20 cellular contexts compared by ENCODE assay signal in genomic region chr2:181806039-181806392, GRCh38.
DNase-seq lines count a peak whose midpoint lies in the region; ATAC-seq and TF ChIP-seq lines count a peak whose summit lies in the region.
"Had no signal": no experiment of that assay in that cellular context is flagged by ENCODE, and none has a peak within 500 bp of the region (broad histone marks: within the 10 kb centered on the region; RNA-seq: fewer than 3 reads in every experiment).

No MANE protein-coding gene starts in this region.

- H3K4me1 Mint-ChIP-seq in nephron: peaks cover 19% of the 10 kb centered on the region
- H3K4me1 Mint-ChIP-seq: activated naive CD4-positive, alpha-beta T cell treated with anti-CD3 and anti-CD28 coated beads, Interleukin-2, amount 10 ng/mL, durations not matched to agents 7 days and 5 days had no signal

- H3K4me3 ChIP-seq in heart right ventricle (no peak overlapping the region), right atrium auricular region (no peak overlapping the region), brain microvascular endothelial cell (ENCODE audit: low read depth, low read length) (no peak overlapping the region), aorta (ENCODE audit: low read length in 2 of 2) (no peak overlapping the region), OCI-LY7 (ENCODE audit: low read depth, low read length, poor library complexity, severe bottlenecking) (no peak overlapping the region), ovary (no peak overlapping the region)
- H3K4me3 ChIP-seq: cardiac muscle cell, gastrocnemius medialis, GM12878, lung had no signal

- no peak for ATAC-seq in heart right ventricle
- ATAC-seq in aorta (ENCODE audit: low FRiP score): peak; percentile 29
- ATAC-seq: CD8-positive, alpha-beta T cell; gastrocnemius medialis; GM12878 had no signal

- H3K27me3 Mint-ChIP-seq in nephron (ENCODE audit: low read depth): no peaks in the 10 kb centered on the region
- H3K27me3 Mint-ChIP-seq: activated naive CD4-positive, alpha-beta T cell treated with anti-CD3 and anti-CD28 coated beads, Interleukin-2, amount 10 ng/mL, durations not matched to agents 7 days and 5 days had no signal

- H3K27ac ChIP-seq in heart right ventricle (peak overlapping the region in 6 of 10 donors; percentile 16 to 74 (median 44)), right atrium auricular region (peak overlapping the region in 1 of 2 donors; percentile 13), brain microvascular endothelial cell (peak overlapping the region; percentile 95), aorta (ENCODE audit: low read depth in 1 of 2, low read length in 2 of 2) (peak overlapping the region; percentile 18 to 77), OCI-LY7 (ENCODE audit: low read depth, low read length, poor library complexity, severe bottlenecking) (no peak overlapping the region), ovary (no peak overlapping the region)
- H3K27ac ChIP-seq: cardiac muscle cell, gastrocnemius medialis had no signal

- POLR2A ChIA-PET in OCI-LY7 (lab: Charles Lee): no interaction called here

- peak overlapping the region; percentile 34 to 76 (median 75) for H3K27ac Mint-ChIP-seq in nephron
- H3K27ac Mint-ChIP-seq: activated naive CD4-positive, alpha-beta T cell treated with anti-CD3 and anti-CD28 coated beads, Interleukin-2, amount 10 ng/mL, durations not matched to agents 7 days and 5 days; CD8-positive, alpha-beta T cell; endodermal cell; stimulated activated naive CD8-positive, alpha-beta T cell treated with anti-CD3 and anti-CD28 coated beads, Interleukin-15, Interleukin-2, amounts not matched to agents 100 ng/mL and 50 ng/mL, for 24 hours had no signal

- no peaks in the 10 kb centered on the region for H3K79me2 ChIP-seq in OCI-LY7 (ENCODE audit: insufficient read depth, low read depth, low read length)

- WGBS in heart right ventricle, 2 donors: 42 to 52% methylated on average over 1 of the region's 1 CpG
- WGBS in aorta, 2 donors: 0 to 9% methylated on average over 1 of the region's 1 CpG
- WGBS in ovary, 3 donors: 5 to 14% (median 9%) methylated on average over 1 of the region's 1 CpG

- peaks cover 5% of the 10 kb centered on the region for H3K36me3 Mint-ChIP-seq in nephron (ENCODE audit: low read depth)
- H3K36me3 Mint-ChIP-seq: activated naive CD4-positive, alpha-beta T cell treated with anti-CD3 and anti-CD28 coated beads, Interleukin-2, amount 10 ng/mL, durations not matched to agents 7 days and 5 days; CD8-positive, alpha-beta T cell had no signal

- in situ Hi-C loops in brain microvascular endothelial cell (cut with HindIII; ENCODE audit: low pct_ligation_motif_present, low sequenced_read_pairs): no loop called here

- no peak overlapping the region for H2AFZ ChIP-seq in OCI-LY7 (ENCODE audit: low read length)

- H3K9me3 Mint-ChIP-seq in nephron: peaks cover 15% of the 10 kb centered on the region
- H3K9me3 Mint-ChIP-seq: activated naive CD4-positive, alpha-beta T cell treated with anti-CD3 and anti-CD28 coated beads, Interleukin-2, amount 10 ng/mL, durations not matched to agents 7 days and 5 days; CD8-positive, alpha-beta T cell had no signal

- H3K27me3 ChIP-seq in heart right ventricle (no peaks in the 10 kb centered on the region), right atrium auricular region (no peaks in the 10 kb centered on the region), brain microvascular endothelial cell (replicated peaks) (no peaks in the 10 kb centered on the region), aorta (ENCODE audit: control insufficient read depth in 1 of 2, insufficient read depth in 2 of 2, low read length in 1 of 2) (no peaks in the 10 kb centered on the region), ovary (no peaks in the 10 kb centered on the region)
- H3K27me3 ChIP-seq: cardiac muscle cell, gastrocnemius medialis had no signal

- H3K9me3 ChIP-seq in heart right ventricle (peaks cover 0 to 16% (median 0%) of the 10 kb centered on the region in 11 donors), right atrium auricular region (peaks cover 0 to 15% of the 10 kb centered on the region in 2 donors), aorta (ENCODE audit: control insufficient read depth, low read length) (no peaks in the 10 kb centered on the region), OCI-LY7 (ENCODE audit: low read length) (no peaks in the 10 kb centered on the region), ovary (no peaks in the 10 kb centered on the region)
- H3K9me3 ChIP-seq: gastrocnemius medialis had no signal

- no peak for DNase-seq in heart right ventricle
- DNase-seq in right atrium auricular region (ENCODE audit: low spot score): no peak
- DNase-seq in brain microvascular endothelial cell: no peak
- DNase-seq in aorta: no peak
- no peak for DNase-seq in OCI-LY7 (ENCODE audit: low spot score)
- no peak for DNase-seq in ovary
- no peak for DNase-seq in NCI-H1417 treated with DMSO at 0.1 percent for 48 hours (lab: John Stamatoyannopoulos, UW)
- DNase-seq: 8988T; activated CD8-positive, alpha-beta memory T cell treated with anti-CD3 and anti-CD28 coated beads, Interleukin-2, amount 50 U/mL, for 4 hours; activated naive CD4-positive, alpha-beta T cell treated with anti-CD3 and anti-CD28 coated beads, Interleukin-2, amount 10 ng/mL, durations not matched to agents 7 days and 5 days; CD8-positive, alpha-beta T cell; endodermal cell; gastrocnemius medialis; NCI-H748 treated with DMSO at 0.1 percent for 48 hours; small intestine had no signal

- no peak for TF ChIP-seq CTCF in heart right ventricle (IDR thresholded peaks at IDR 0.05)
- no peak for TF ChIP-seq CTCF in right atrium auricular region (IDR thresholded peaks at IDR 0.05)
- TF ChIP-seq CTCF in brain microvascular endothelial cell (IDR thresholded peaks at IDR 0.05; ENCODE audit: low read depth, low read length, missing control alignments): no peak
- no peak for TF ChIP-seq CTCF in nephron (IDR thresholded peaks at IDR 0.05; ENCODE audit: unreplicated experiment in 3 of 3)
- TF ChIP-seq CTCF in OCI-LY7 (conservative IDR thresholded peaks at IDR 0.05; ENCODE audit: low read length): no peak
- TF ChIP-seq CTCF in ovary (IDR thresholded peaks at IDR 0.05): no peak

- no peak for TF ChIP-seq POLR2A in ovary (IDR thresholded peaks at IDR 0.05)

- H3K4me1 ChIP-seq in heart right ventricle (peaks cover 0 to 37% (median 9%) of the 10 kb centered on the region in 9 donors), right atrium auricular region (peaks cover 0 to 6% of the 10 kb centered on the region in 2 donors), aorta (ENCODE audit: control insufficient read depth in 1 of 2, insufficient read depth in 2 of 2, low read length in 2 of 2) (peaks cover 3 to 4% of the 10 kb centered on the region in 2 donors), OCI-LY7 (ENCODE audit: insufficient read depth, low read length, poor library complexity, severe bottlenecking) (no peaks in the 10 kb centered on the region), ovary (ENCODE audit: insufficient read depth) (peaks cover 2% of the 10 kb centered on the region)

- H3K9me2 ChIP-seq in OCI-LY7 (ENCODE audit: insufficient read depth, low read length): no peaks in the 10 kb centered on the region

- no peak overlapping the region for H3K4me3 Mint-ChIP-seq in nephron
- H3K4me3 Mint-ChIP-seq: activated naive CD4-positive, alpha-beta T cell treated with anti-CD3 and anti-CD28 coated beads, Interleukin-2, amount 10 ng/mL, durations not matched to agents 7 days and 5 days; CD8-positive, alpha-beta T cell; endodermal cell; stimulated activated naive CD8-positive, alpha-beta T cell treated with anti-CD3 and anti-CD28 coated beads, Interleukin-15, Interleukin-2, amounts not matched to agents 100 ng/mL and 50 ng/mL, for 24 hours had no signal

- CTCF ChIA-PET in OCI-LY7 (lab: Charles Lee; ENCODE audit: unreplicated experiment): no interaction called here

- no TSS peak for BruUV-seq in OCI-LY7 (replicated peaks; lab: Mats Ljungman, UMichigan)

- H3K4me2 ChIP-seq in OCI-LY7 (ENCODE audit: low read length): no peak overlapping the region

- TF ChIP-seq EP300 in ovary (IDR thresholded peaks at IDR 0.05): no peak

- intact Hi-C loops in heart right ventricle (cut with DNase I) (no loop called here), aorta (cut with DNase I) (loop anchor here in 1 of 2 donors (2.0 kb wide), 1 partner anchor 81 kb away; no protein-coding TSS in a partner anchor), OCI-LY7 (cut with micrococcal nuclease; ENCODE audit: unreplicated experiment) (no loop called here), ovary (cut with DNase I) (no loop called here)

- H3K36me3 ChIP-seq in heart right ventricle (no peaks in the 10 kb centered on the region), right atrium auricular region (no peaks in the 10 kb centered on the region), brain microvascular endothelial cell (replicated peaks) (no peaks in the 10 kb centered on the region), aorta (ENCODE audit: control insufficient read depth in 1 of 2, insufficient read depth in 2 of 2, low read length in 1 of 2) (no peaks in the 10 kb centered on the region), OCI-LY7 (ENCODE audit: insufficient read depth, low read length) (no peaks in the 10 kb centered on the region), ovary (no peaks in the 10 kb centered on the region)
- H3K36me3 ChIP-seq: cardiac muscle cell, gastrocnemius medialis had no signal

- no peaks in the 10 kb centered on the region for H4K20me1 ChIP-seq in OCI-LY7 (ENCODE audit: insufficient read depth, low read length)

Comparison
In these comparisons a context has a peak if more than half of its experiments do, and no peak if none do; other contexts are left out.
1. H3K27ac ChIP-seq: peak in heart right ventricle (6 of 10), brain microvascular endothelial cell (single experiment) and aorta (2 of 2); none in OCI-LY7 (single experiment) and ovary (0 of 2).